ENCODE assay signal across 15 cellular contexts in genomic region chr15:95492388-95493070, GRCh38.
"Had no signal": no experiment of that assay in that cellular context is flagged by ENCODE, and none has a peak within 500 bp of the region (broad histone marks: within the 10 kb centered on the region; RNA-seq: fewer than 3 reads in every experiment).

No MANE protein-coding gene starts in this region.

- ATAC-seq: gastrocnemius medialis, right lobe of liver had no signal

- H3K27ac ChIP-seq: brain microvascular endothelial cell, gastrocnemius medialis, prostate gland, right lobe of liver, stomach, testis had no signal

- H3K36me3 ChIP-seq: brain microvascular endothelial cell, gastrocnemius medialis, prostate gland, right lobe of liver, stomach had no signal

- H3K4me3 ChIP-seq: gastrocnemius medialis, prostate gland, right lobe of liver, stomach, testis had no signal

- H3K9me3 ChIP-seq: gastrocnemius medialis, prostate gland, right lobe of liver, SK-N-SH, stomach, testis had no signal

- H3K4me1 ChIP-seq: gastrocnemius medialis, prostate gland, right lobe of liver, testis had no signal

- H3K27me3 ChIP-seq: brain microvascular endothelial cell, gastrocnemius medialis, right lobe of liver, stomach, testis had no signal

- DNase-seq: activated B cell treated with CpG ODN at 0.5 μM for 24 hours; activated CD4-positive, alpha-beta T cell treated with anti-CD3 and anti-CD28 coated beads for 48 hours; activated naive CD4-positive, alpha-beta T cell treated with Interleukin-2 at 50 U/mL for 16 hours; anterior cingulate cortex; brain microvascular endothelial cell; cerebellar nuclear complex; effector memory CD4-positive, alpha-beta T cell; gastrocnemius medialis; nephron progenitor cell; right lobe of liver; SK-N-SH; stomach; T-helper 1 cell; testis had no signal
